In the genomic region with DNA sequence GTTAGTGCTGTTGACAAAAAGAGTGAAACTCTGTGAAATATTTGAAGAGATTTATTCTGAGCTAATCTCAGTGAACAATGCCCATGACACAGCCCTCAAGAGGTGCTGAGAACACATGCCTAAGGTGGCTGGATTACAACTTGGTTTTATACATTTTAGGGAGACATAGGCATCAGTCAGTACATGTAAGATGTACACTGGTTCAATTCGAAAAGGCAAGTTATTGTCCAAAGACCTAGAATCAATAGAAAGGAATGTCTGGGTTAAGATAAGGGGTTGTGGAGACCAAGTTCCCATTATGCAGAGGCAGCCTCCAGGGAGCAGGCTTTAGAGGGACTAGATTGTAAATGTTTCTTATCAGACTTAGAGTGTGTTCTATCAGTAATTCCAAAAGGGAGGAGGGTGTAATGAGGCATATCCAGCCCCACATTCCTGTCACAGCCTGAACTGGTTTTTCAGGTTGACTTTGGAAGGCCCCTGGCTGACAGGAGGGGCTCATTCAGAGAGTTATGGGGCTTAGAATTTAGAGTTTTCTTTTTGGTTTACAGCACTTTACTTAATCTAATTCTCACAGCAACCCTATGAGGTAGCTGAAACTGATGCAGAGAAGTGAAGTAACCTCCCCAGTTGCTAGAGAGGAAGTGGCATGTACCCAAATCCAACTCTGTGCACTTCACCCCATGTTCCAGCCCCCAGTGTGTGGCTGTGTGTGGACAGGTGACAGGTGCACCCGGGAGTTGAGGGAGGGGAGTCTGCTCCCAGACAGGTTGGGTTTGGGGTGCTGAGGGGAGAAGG, we compare ENCODE assay signal across 11 cellular contexts. TPM values are rescaled to one million over a fixed set of nuclear protein-coding genes. Genes with fewer than 3 reads are reported as not detected.
DNase-seq lines count a peak whose midpoint lies in the region; ATAC-seq and TF ChIP-seq lines count a peak whose summit lies in the region.
"Had no signal": no experiment of that assay in that cellular context is flagged by ENCODE, and none has a peak within 500 bp of the region (broad histone marks: within the 10 kb centered on the region; RNA-seq: fewer than 3 reads in every experiment).

No MANE protein-coding gene starts in this region.

- WGBS in adrenal gland, 4 donors, result 33 to 70% (median 55%) methylated on average over 2 of the region's 2 CpGs
- WGBS in aorta, 2 donors, result 8 to 31% methylated on average over 2 of the region's 2 CpGs

- no peak for DNase-seq in Right ventricle myocardium inferior (ENCODE audit: missing footprints)
- DNase-seq in cardiac septum (ENCODE audit: low spot score), result no peak
- no peak for DNase-seq in adrenal gland
- no peak for DNase-seq in lower lobe of right lung
- no peak for DNase-seq in aorta
- DNase-seq in NCI-H69 (lab: John Stamatoyannopoulos, UW), result no peak
- DNase-seq in GM19240 (ENCODE audit: insufficient read length, low spot score), result no peak
- DNase-seq in activated naive CD4-positive, alpha-beta T cell treated with anti-CD3 and anti-CD28 coated beads, Interleukin-2, amount 50 U/mL, for 72 hours (ENCODE audit: low spot score in 2 of 2), result no peak
- DNase-seq: Karpas-422; stimulated activated CD4-positive, alpha-beta T cell treated with anti-CD3 and anti-CD28 coated beads, Interleukin-4, amount 100 ng/mL, for 1 hour had no signal

- H3K4me3 ChIP-seq in adrenal gland, result no peak overlapping the region
- H3K4me3 ChIP-seq in lower lobe of right lung, result no peak overlapping the region
- H3K4me3 ChIP-seq in aorta (ENCODE audit: low read length in 2 of 2), result no peak overlapping the region

- H3K27ac Mint-ChIP-seq in activated naive CD4-positive, alpha-beta T cell treated with anti-CD3 and anti-CD28 coated beads, Interleukin-2, amount 50 U/mL, for 72 hours, result no peak overlapping the region
- H3K27ac Mint-ChIP-seq: B cell had no signal

- no peaks in the 10 kb centered on the region for H3K36me3 ChIP-seq in adrenal gland (replicated peaks in 1 of 2)
- no peaks in the 10 kb centered on the region for H3K36me3 ChIP-seq in lower lobe of right lung
- H3K36me3 ChIP-seq in aorta (ENCODE audit: control insufficient read depth in 1 of 2, insufficient read depth in 2 of 2, low read length in 1 of 2), result no peaks in the 10 kb centered on the region

- H3K36me3 Mint-ChIP-seq in activated naive CD4-positive, alpha-beta T cell treated with anti-CD3 and anti-CD28 coated beads, Interleukin-2, amount 50 U/mL, for 72 hours, result peaks cover 0 to 3% of the 10 kb centered on the region in 2 donors

- H3K9me3 Mint-ChIP-seq in activated naive CD4-positive, alpha-beta T cell treated with anti-CD3 and anti-CD28 coated beads, Interleukin-2, amount 50 U/mL, for 72 hours, result peaks cover 0 to 9% of the 10 kb centered on the region in 2 donors

- peak; percentile 3 for ATAC-seq in Right ventricle myocardium inferior
- peak; percentile 62 to 70 for ATAC-seq in lower lobe of right lung
- peak; percentile 31 for ATAC-seq in aorta (ENCODE audit: low FRiP score)
- ATAC-seq in activated naive CD4-positive, alpha-beta T cell treated with anti-CD3 and anti-CD28 coated beads, Interleukin-2, amount 50 U/mL, for 72 hours, result no peak

- H3K27me3 ChIP-seq in adrenal gland, result no peaks in the 10 kb centered on the region
- no peaks in the 10 kb centered on the region for H3K27me3 ChIP-seq in lower lobe of right lung (ENCODE audit: low read depth)
- H3K27me3 ChIP-seq in aorta (ENCODE audit: control insufficient read depth in 1 of 2, insufficient read depth in 2 of 2, low read length in 1 of 2), result no peaks in the 10 kb centered on the region

- H3K27ac ChIP-seq in adrenal gland (peak overlapping the region in 3 of 5 donors; percentile 29 to 88 (median 79)), lower lobe of right lung (peak overlapping the region; percentile 59), aorta (ENCODE audit: low read depth in 1 of 2, low read length in 2 of 2) (peak overlapping the region; percentile 94 to 98)

- intact Hi-C loops in Right ventricle myocardium inferior (cut with DNase I), result no loop called here
- intact Hi-C loops in cardiac septum (cut with DNase I), result no loop called here
- intact Hi-C loops in adrenal gland (cut with DNase I), result no loop called here
- intact Hi-C loops in lower lobe of right lung (cut with DNase I), result no loop called here
- intact Hi-C loops in aorta (cut with DNase I), result no loop called here

- TF ChIP-seq POLR2A in adrenal gland (IDR thresholded peaks at IDR 0.05), result no peak

- H3K9me3 ChIP-seq in adrenal gland (replicated peaks in 1 of 3) (no peaks in the 10 kb centered on the region), lower lobe of right lung (no peaks in the 10 kb centered on the region), aorta (ENCODE audit: control insufficient read depth, low read length) (no peaks in the 10 kb centered on the region)

- H3K4me1 ChIP-seq in adrenal gland (replicated peaks in 1 of 2) (peaks cover 10 to 22% of the 10 kb centered on the region in 2 donors), lower lobe of right lung (peaks cover 14% of the 10 kb centered on the region), aorta (ENCODE audit: control insufficient read depth in 1 of 2, insufficient read depth in 2 of 2, low read length in 2 of 2) (peaks cover 0 to 2% of the 10 kb centered on the region in 2 donors)

- TF ChIP-seq CTCF in adrenal gland (IDR thresholded peaks at IDR 0.05) (no peak), lower lobe of right lung (IDR thresholded peaks at IDR 0.05) (no peak)

RNA-seq across cellular contexts. Expression of a gene that starts 28.3 kb away (rescaled TPM):
- total RNA-seq in Right ventricle myocardium inferior (12.9 TPM), cardiac septum (11.8 TPM), adrenal gland (10 to 100 TPM in 2 of 8 donors, 1 to 10 TPM in 6; 5.4 to 12.9 (median 8.4) TPM), lower lobe of right lung (24.3 TPM), aorta (10 to 100 TPM; 55.2 to 72.4 TPM)
- polyA plus RNA-seq in adrenal gland (10 to 100 TPM in 1 of 3 donors, 1 to 10 TPM in 2; 5.4 to 10.5 (median 7.8) TPM), aorta (10 to 100 TPM; 16.7 to 42.4 TPM)
- total RNA-seq in activated naive CD4-positive, alpha-beta T cell treated with anti-CD3 and anti-CD28 coated beads, Interleukin-2, amount 50 U/mL, for 72 hours, result 1 to 10 TPM in 1 of 2 donors, under 1 TPM in 1; 0.09 to 1.0 TPM
- total RNA-seq: B cell had no signal

Comparison
In these comparisons a context has a peak if more than half of its experiments do, and no peak if none do; other contexts are left out.
1. ATAC-seq: peak in Right ventricle myocardium inferior (single experiment), lower lobe of right lung (2 of 2) and aorta (single experiment); none in activated naive CD4-positive, alpha-beta T cell treated with anti-CD3 and anti-CD28 coated beads, Interleukin-2, amount 50 U/mL, for 72 hours (0 of 2).
2. Peak in every context shown above with its lines, with median percentiles within 50 percentile points of each other: H3K27ac ChIP-seq.